Comparison of ENCODE assay signal across 1 cellular context in genomic region chr3:25789209-25789595, GRCh38.
TF ChIP-seq lines count a peak whose summit lies in the region.

No MANE protein-coding gene starts in this region.

TF ChIP-seq in endothelial cell of umbilical vein, 7 proteins besides CTCF, POLR2A, EP300 and RAD21 (continued from another document):
- TF ChIP-seq EZH2 (IDR thresholded peaks at IDR 0.05; ENCODE audit: borderline replicate concordance, low read depth, low read length, severe bottlenecking) = no peak
TF ChIP-seq in endothelial cell of umbilical vein: peak in this region for 0.
